Comparison of ENCODE assay signal across 21 cellular contexts in the genomic region with DNA sequence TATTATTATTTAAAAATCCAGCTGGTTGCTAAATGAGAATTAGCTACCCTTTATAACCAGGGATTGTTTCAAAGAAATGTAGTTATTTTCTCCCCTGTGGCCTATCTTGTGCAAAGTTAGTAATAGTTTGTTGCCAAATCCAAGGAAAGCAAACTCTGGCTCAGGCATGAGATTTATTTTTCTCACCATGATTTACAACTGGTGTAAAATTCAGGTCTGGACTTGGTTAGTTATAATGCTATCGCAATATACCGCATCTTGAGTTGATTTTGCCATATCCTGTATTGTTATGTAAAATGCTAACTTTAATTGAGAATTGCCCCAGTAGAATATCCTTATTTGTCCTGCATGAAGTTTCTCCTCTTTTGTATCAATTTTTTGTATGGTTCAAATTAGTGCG.
DNase-seq lines count a peak whose midpoint lies in the region; ATAC-seq, FAIRE-seq and TF ChIP-seq lines count a peak whose summit lies in the region.
"Had no signal": no experiment of that assay in that cellular context is flagged by ENCODE, and none has a peak within 500 bp of the region (broad histone marks: within the 10 kb centered on the region; RNA-seq: fewer than 3 reads in every experiment).

No MANE protein-coding gene starts in this region.

- H3K27ac ChIP-seq in ascending aorta (peak overlapping the region; percentile 85 to 98), left lung (peak overlapping the region; percentile 80 to 81), subcutaneous abdominal adipose tissue (ENCODE audit: low read depth, low read length) (peak overlapping the region; percentile 92)
- H3K27ac ChIP-seq: BLaER1 treated with 17β-estradiol and CSF1 and Interleukin-3, amounts not matched to agents 10 nM and 100 nM; neutrophil had no signal

- H3K4me3 ChIP-seq in ascending aorta (no peak overlapping the region), left lung (no peak overlapping the region), subcutaneous abdominal adipose tissue (ENCODE audit: low read depth in 1 of 5, low read length in 5 of 5) (no peak overlapping the region)
- H3K4me3 ChIP-seq: BLaER1 treated with 17β-estradiol and CSF1 and Interleukin-3, amounts not matched to agents 10 nM and 100 nM had no signal

- peak; percentile 52 for DNase-seq in EH (ENCODE audit: low read depth)
- no peak for DNase-seq in ascending aorta (ENCODE audit: low spot score in 2 of 2)
- no peak for DNase-seq in left lung
- no peak for DNase-seq in GM12892 (ENCODE audit: insufficient read length)
- DNase-seq in natural killer cell = no peak
- DNase-seq: activated CD4-positive, alpha-beta T cell treated with anti-CD3 and anti-CD28 coated beads for 4 hours; activated naive CD4-positive, alpha-beta T cell treated with anti-CD3 and anti-CD28 coated beads, Interleukin-2, amount 10 ng/mL, durations not matched to agents 7 days and 5 days; caudate nucleus; DMS53; effector memory CD4-positive, alpha-beta T cell; NCI-H1694; NCI-H345; SIG-M5; stimulated activated naive B cell treated with anti-CD40 and anti-IgM and Interleukin-4, amounts not matched to agents 10 μg/mL and 1 μg/mL and 100 μg/mL, for 72 hours had no signal

- TF ChIP-seq CTCF in ascending aorta (IDR thresholded peaks at IDR 0.05) (no peak), left lung (IDR thresholded peaks at IDR 0.05) (no peak), natural killer cell (IDR thresholded peaks at IDR 0.05) (no peak)

- ATAC-seq in left lung = no peak
- ATAC-seq in HG03039 (IDR thresholded peaks at IDR 0.05; ENCODE audit: unreplicated experiment) = no peak
- ATAC-seq in activated CD4-positive, CD25-positive, alpha-beta regulatory T cell treated with anti-CD3 and anti-CD28 coated beads, Interleukin-2, amount 50 U/mL, for 24 hours = no peak
- ATAC-seq in natural killer cell = no peak
- ATAC-seq: stimulated activated naive B cell treated with anti-CD40 and anti-IgM and Interleukin-4, amounts not matched to agents 10 μg/mL and 1 μg/mL and 100 μg/mL, for 72 hours had no signal

- no peak overlapping the region for H3K27ac Mint-ChIP-seq in natural killer cell
- H3K27ac Mint-ChIP-seq: activated naive CD4-positive, alpha-beta T cell treated with anti-CD3 and anti-CD28 coated beads, Interleukin-2, amount 10 ng/mL, durations not matched to agents 7 days and 5 days; stimulated activated naive B cell treated with anti-CD40 and anti-IgM and Interleukin-4, amounts not matched to agents 10 μg/mL and 1 μg/mL and 100 μg/mL, for 72 hours had no signal

- no peaks in the 10 kb centered on the region for H3K36me3 Mint-ChIP-seq in natural killer cell

- H3K4me3 Mint-ChIP-seq in natural killer cell = no peak overlapping the region
- H3K4me3 Mint-ChIP-seq: activated naive CD4-positive, alpha-beta T cell treated with anti-CD3 and anti-CD28 coated beads, Interleukin-2, amount 10 ng/mL, durations not matched to agents 7 days and 5 days; stimulated activated naive B cell treated with anti-CD40 and anti-IgM and Interleukin-4, amounts not matched to agents 10 μg/mL and 1 μg/mL and 100 μg/mL, for 72 hours had no signal

- peaks cover 4 to 39% of the 10 kb centered on the region in 2 donors for H3K4me1 ChIP-seq in ascending aorta
- peaks cover 21 to 31% of the 10 kb centered on the region in 2 donors for H3K4me1 ChIP-seq in left lung
- H3K4me1 ChIP-seq in subcutaneous abdominal adipose tissue (ENCODE audit: control insufficient read depth in 5 of 5, insufficient read depth in 5 of 5, low read length in 5 of 5) = peaks cover 13 to 31% (median 28%) of the 10 kb centered on the region in 5 donors

- H3K9me3 ChIP-seq in ascending aorta (no peaks in the 10 kb centered on the region), left lung (no peaks in the 10 kb centered on the region), subcutaneous abdominal adipose tissue (ENCODE audit: control insufficient read depth in 5 of 5, low read length in 5 of 5) (no peaks in the 10 kb centered on the region)
- H3K9me3 ChIP-seq: BLaER1 treated with 17β-estradiol and CSF1 and Interleukin-3, amounts not matched to agents 10 nM and 100 nM; neutrophil had no signal

- H3K27me3 Mint-ChIP-seq in natural killer cell (ENCODE audit: low read depth in 2 of 2) = no peaks in the 10 kb centered on the region
- H3K27me3 Mint-ChIP-seq: activated naive CD4-positive, alpha-beta T cell treated with anti-CD3 and anti-CD28 coated beads, Interleukin-2, amount 10 ng/mL, durations not matched to agents 7 days and 5 days; stimulated activated naive B cell treated with anti-CD40 and anti-IgM and Interleukin-4, amounts not matched to agents 10 μg/mL and 1 μg/mL and 100 μg/mL, for 72 hours had no signal

- H3K27me3 ChIP-seq in ascending aorta = no peaks in the 10 kb centered on the region
- H3K27me3 ChIP-seq in left lung = no peaks in the 10 kb centered on the region
- no peaks in the 10 kb centered on the region for H3K27me3 ChIP-seq in subcutaneous abdominal adipose tissue (ENCODE audit: control insufficient read depth in 5 of 5, insufficient read depth in 4 of 5, low read length in 5 of 5)
- H3K27me3 ChIP-seq: BLaER1 treated with 17β-estradiol and CSF1 and Interleukin-3, amounts not matched to agents 10 nM and 100 nM; neutrophil had no signal

- no peaks in the 10 kb centered on the region for H3K9me3 Mint-ChIP-seq in natural killer cell
- H3K9me3 Mint-ChIP-seq: activated naive CD4-positive, alpha-beta T cell treated with anti-CD3 and anti-CD28 coated beads, Interleukin-2, amount 10 ng/mL, durations not matched to agents 7 days and 5 days had no signal

- no peak for TF ChIP-seq POLR2A in GM12892 (IDR thresholded peaks at IDR 0.05; ENCODE audit: low read depth, low read length)

- H3K9ac ChIP-seq in subcutaneous abdominal adipose tissue (ENCODE audit: low read length in 5 of 5) = no peak overlapping the region
- H3K9ac ChIP-seq: BLaER1 treated with 17β-estradiol and CSF1 and Interleukin-3, amounts not matched to agents 10 nM and 100 nM had no signal

- FAIRE-seq in GM12892 (lab: Jason Lieb, UNC) = no peak
- FAIRE-seq: frontal cortex, H1 had no signal

- H3K36me3 ChIP-seq in ascending aorta (no peaks in the 10 kb centered on the region), left lung (no peaks in the 10 kb centered on the region), subcutaneous abdominal adipose tissue (ENCODE audit: control insufficient read depth in 5 of 5, insufficient read depth in 5 of 5, low read length in 5 of 5) (no peaks in the 10 kb centered on the region)
- H3K36me3 ChIP-seq: BLaER1 treated with 17β-estradiol and CSF1 and Interleukin-3, amounts not matched to agents 10 nM and 100 nM; neutrophil had no signal

- intact Hi-C loops in ascending aorta (cut with DNase I) (loop anchor here (2.0 to 5.0 kb wide), 6 partner anchors 28 to 240 kb away; a partner anchor contains a TSS), left lung (cut with DNase I) (no loop called here), natural killer cell (cut with micrococcal nuclease) (no loop called here)

- peaks cover 16 to 17% of the 10 kb centered on the region in 2 donors for H3K4me1 Mint-ChIP-seq in natural killer cell
- H3K4me1 Mint-ChIP-seq: activated naive CD4-positive, alpha-beta T cell treated with anti-CD3 and anti-CD28 coated beads, Interleukin-2, amount 10 ng/mL, durations not matched to agents 7 days and 5 days had no signal
